In the genomic region with DNA sequence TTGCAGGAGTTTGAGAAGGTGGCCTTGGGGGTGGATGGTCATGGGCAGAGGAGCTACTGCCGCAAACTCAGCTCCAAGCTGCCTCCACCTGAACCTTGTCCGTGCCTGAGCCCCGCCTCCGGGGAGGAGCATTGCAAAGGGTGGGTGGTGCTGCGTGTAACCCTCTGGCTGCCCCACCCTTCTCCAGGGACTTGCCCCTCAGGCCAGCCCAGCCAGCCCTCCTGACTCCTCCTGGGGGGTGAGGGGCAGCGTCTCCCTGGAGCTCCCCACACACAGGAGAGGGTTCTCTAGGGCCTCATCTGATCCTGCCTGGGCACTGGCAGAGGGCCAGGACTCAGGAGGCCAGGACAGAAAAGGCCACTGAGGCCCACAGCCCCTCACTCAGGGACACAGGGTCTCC, we compare ENCODE assay signal across 15 cellular contexts. TPM values are rescaled to one million over a fixed set of nuclear protein-coding genes. Genes with fewer than 3 reads are reported as not detected.
"Had no signal": no experiment of that assay in that cellular context is flagged by ENCODE, and none has a peak within 500 bp of the region (broad histone marks: within the 10 kb centered on the region; RNA-seq: fewer than 3 reads in every experiment).

No MANE protein-coding gene starts in this region.

- H3K27ac ChIP-seq: gastrocnemius medialis, lower lobe of right lung, tibial nerve, uterus had no signal

- H3K9me3 ChIP-seq: gastrocnemius medialis, lower lobe of right lung, tibial nerve, uterus had no signal

- H3K4me1 ChIP-seq: gastrocnemius medialis, lower lobe of right lung, uterus had no signal

- H3K36me3 ChIP-seq: gastrocnemius medialis, lower lobe of right lung, tibial nerve, uterus had no signal

- H3K9me3 Mint-ChIP-seq: activated naive CD4-positive, alpha-beta T cell treated with anti-CD3 and anti-CD28 coated beads, Interleukin-2, amount 10 ng/mL, durations not matched to agents 7 days and 5 days; activated naive CD8-positive, alpha-beta T cell treated with anti-CD3 and anti-CD28 coated beads, Interleukin-2, amount 50 U/mL, for 24 hours; brain; immature natural killer cell; naive thymus-derived CD8-positive, alpha-beta T cell; T-helper 1 cell treated with Interleukin-12 subunit alpha and Interleukin-12 subunit beta and Interleukin-4 antibody, amounts not matched to agents 30 μg/mL and 1 μg/mL, for 36 hours had no signal

- H3K27me3 Mint-ChIP-seq: activated naive CD8-positive, alpha-beta T cell treated with anti-CD3 and anti-CD28 coated beads, Interleukin-2, amount 50 U/mL, for 24 hours; brain had no signal

- FAIRE-seq: colon had no signal

- ATAC-seq: activated CD4-positive, CD25-positive, alpha-beta regulatory T cell treated with anti-CD3 and anti-CD28 coated beads, Interleukin-2, amount 50 U/mL, for 24 hours; activated naive CD8-positive, alpha-beta T cell treated with anti-CD3 and anti-CD28 coated beads, Interleukin-2, amount 50 U/mL, for 24 hours had no signal

- H3K27ac Mint-ChIP-seq: activated naive CD4-positive, alpha-beta T cell treated with anti-CD3 and anti-CD28 coated beads, Interleukin-2, amount 10 ng/mL, durations not matched to agents 7 days and 5 days; activated naive CD8-positive, alpha-beta T cell treated with anti-CD3 and anti-CD28 coated beads, Interleukin-2, amount 50 U/mL, for 24 hours; immature natural killer cell; naive thymus-derived CD8-positive, alpha-beta T cell; T-helper 1 cell treated with Interleukin-12 subunit alpha and Interleukin-12 subunit beta and Interleukin-4 antibody, amounts not matched to agents 30 μg/mL and 1 μg/mL, for 36 hours had no signal

- H3K36me3 Mint-ChIP-seq: activated naive CD4-positive, alpha-beta T cell treated with anti-CD3 and anti-CD28 coated beads, Interleukin-2, amount 10 ng/mL, durations not matched to agents 7 days and 5 days; brain; immature natural killer cell; naive thymus-derived CD8-positive, alpha-beta T cell had no signal

- H3K4me3 Mint-ChIP-seq: activated naive CD4-positive, alpha-beta T cell treated with anti-CD3 and anti-CD28 coated beads, Interleukin-2, amount 10 ng/mL, durations not matched to agents 7 days and 5 days; activated naive CD8-positive, alpha-beta T cell treated with anti-CD3 and anti-CD28 coated beads, Interleukin-2, amount 50 U/mL, for 24 hours; brain; immature natural killer cell; naive thymus-derived CD8-positive, alpha-beta T cell; T-helper 1 cell treated with Interleukin-12 subunit alpha and Interleukin-12 subunit beta and Interleukin-4 antibody, amounts not matched to agents 30 μg/mL and 1 μg/mL, for 36 hours had no signal

- H3K27me3 ChIP-seq: uterus had no signal

- H3K4me1 Mint-ChIP-seq: activated naive CD4-positive, alpha-beta T cell treated with anti-CD3 and anti-CD28 coated beads, Interleukin-2, amount 10 ng/mL, durations not matched to agents 7 days and 5 days; activated naive CD8-positive, alpha-beta T cell treated with anti-CD3 and anti-CD28 coated beads, Interleukin-2, amount 50 U/mL, for 24 hours; immature natural killer cell; naive thymus-derived CD8-positive, alpha-beta T cell had no signal

- DNase-seq: activated effector memory CD4-positive, alpha-beta T cell treated with Interleukin-2 at 50 U/mL for 16 hours; central memory CD4-positive, alpha-beta T cell; gastrocnemius medialis; stimulated activated CD4-positive, alpha-beta T cell treated with anti-CD3 and anti-CD28 coated beads, Interleukin-1b, Interleukin-23, amount 100 ng/mL, for 48 hours had no signal

- H3K4me3 ChIP-seq: gastrocnemius medialis, lower lobe of right lung, tibial nerve, uterus had no signal

RNA-seq across cellular contexts. Expression of a gene that starts 12.6 kb away (rescaled TPM):
- polyA plus RNA-seq: naive thymus-derived CD8-positive, alpha-beta T cell had no signal
